In the genomic region with DNA sequence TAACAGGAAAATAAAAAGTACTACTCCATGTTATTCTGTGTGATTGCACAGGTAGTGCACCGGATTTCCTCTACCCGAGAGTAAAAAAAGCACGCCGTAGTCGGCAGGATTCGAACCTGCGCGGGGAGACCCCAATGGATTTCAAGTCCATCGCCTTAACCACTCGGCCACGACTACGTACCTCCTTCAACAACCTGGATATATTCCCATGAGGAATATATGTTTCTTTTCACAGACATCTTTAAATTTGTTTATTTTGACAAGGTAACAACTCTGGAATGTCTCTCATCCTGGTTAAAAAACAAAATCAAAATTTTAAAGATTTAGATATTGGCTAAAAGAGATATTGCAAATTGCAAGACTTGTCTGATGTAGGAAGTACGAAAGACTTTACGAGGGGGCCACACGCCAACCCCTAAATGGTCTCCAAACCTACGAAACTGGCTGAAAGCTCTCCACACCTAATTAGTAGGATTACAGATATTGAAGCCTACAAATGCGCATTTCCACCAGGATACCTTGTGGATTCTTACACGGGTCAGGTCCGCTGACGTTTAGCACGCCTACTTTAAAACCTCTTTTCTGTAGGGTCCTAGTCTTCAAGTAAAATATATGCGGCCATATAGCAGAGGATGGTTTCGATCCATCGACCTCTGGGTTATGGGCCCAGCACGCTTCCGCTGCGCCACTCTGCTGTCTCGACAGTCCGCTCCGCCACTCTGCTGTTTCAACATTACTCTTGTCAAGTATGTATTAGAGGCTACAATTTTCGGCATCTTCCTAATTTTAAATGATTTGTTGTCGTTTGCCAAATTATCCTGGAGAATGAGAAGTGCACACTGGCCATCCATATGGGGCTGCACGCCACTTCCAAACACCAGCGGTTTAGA, we compare ENCODE assay signal across 8 cellular contexts. TPM values are rescaled to one million over a fixed set of nuclear protein-coding genes. Genes with fewer than 3 reads are reported as not detected.
DNase-seq lines count a peak whose midpoint lies in the region; ATAC-seq, FAIRE-seq and TF ChIP-seq lines count a peak whose summit lies in the region.

No MANE protein-coding gene starts in this region.

- no peak for TF ChIP-seq POLR2A in GM12891 (IDR thresholded peaks at IDR 0.05; ENCODE audit: low read depth, low read length)

- H3K4me1 ChIP-seq in mesodermal cell (ENCODE audit: control insufficient read depth, insufficient read depth, low read length, poor library complexity, severe bottlenecking), result no peaks in the 10 kb centered on the region

- POLR2A ChIA-PET in activated CD8-positive, alpha-beta T cell treated with anti-CD3 and anti-CD28 coated beads, Interleukin-2, amount 10 ng/mL, durations not matched to agents 7 days and 5 days (lab: Charles Lee), result interaction anchor here (0.5 to 2.8 kb wide), 3 partner anchors 24 to 41 kb away, joined by 3 to 21 read pairs (median 3); a partner anchor contains a TSS

- no peak for TF ChIP-seq CTCF in GM20000 (IDR thresholded peaks at IDR 0.05; ENCODE audit: extremely low read depth, missing control alignments)

- peaks cover 4% of the 10 kb centered on the region for H3K36me3 Mint-ChIP-seq in activated CD8-positive, alpha-beta T cell treated with anti-CD3 and anti-CD28 coated beads, Interleukin-2, amount 10 ng/mL, durations not matched to agents 7 days and 5 days (ENCODE audit: low read depth)

- H3K27ac ChIP-seq in mesodermal cell (ENCODE audit: low read depth, low read length, severe bottlenecking), result peak overlapping the region; percentile 32

- H3K9me3 Mint-ChIP-seq in activated CD8-positive, alpha-beta T cell treated with anti-CD3 and anti-CD28 coated beads, Interleukin-2, amount 10 ng/mL, durations not matched to agents 7 days and 5 days (ENCODE audit: insufficient read depth), result no peaks in the 10 kb centered on the region

- no peaks in the 10 kb centered on the region for H3K36me3 ChIP-seq in mesodermal cell (ENCODE audit: control insufficient read depth, insufficient read depth, low read length)

- peak; percentile 43 for ATAC-seq in HG03432 (IDR thresholded peaks at IDR 0.05; ENCODE audit: unreplicated experiment)
- ATAC-seq in activated CD8-positive, alpha-beta T cell treated with anti-CD3 and anti-CD28 coated beads, Interleukin-2, amount 10 ng/mL, durations not matched to agents 7 days and 5 days, result peak; percentile 87

- DNase-seq in GM12891 (ENCODE audit: insufficient read length, low spot score), result no peak
- peak; percentile 68 for DNase-seq in NCI-H774 (lab: John Stamatoyannopoulos, UW)
- DNase-seq in activated CD8-positive, alpha-beta T cell treated with anti-CD3 and anti-CD28 coated beads, Interleukin-2, amount 10 ng/mL, durations not matched to agents 7 days and 5 days, result peak; percentile 89
- peak; percentile 77 for DNase-seq in effector CD8-positive, alpha-beta T cell (lab: John Stamatoyannopoulos, UW)
- DNase-seq in stimulated activated CD8-positive, alpha-beta memory T cell treated with anti-CD3 and anti-CD28 coated beads, Interleukin-15, amount 100 ng/mL, for 1 hour (ENCODE audit: low read depth), result peak; percentile 75
- no peak for DNase-seq in GM20000 (ENCODE audit: low spot score)

- H3K27ac Mint-ChIP-seq in activated CD8-positive, alpha-beta T cell treated with anti-CD3 and anti-CD28 coated beads, Interleukin-2, amount 10 ng/mL, durations not matched to agents 7 days and 5 days, result peak overlapping the region; percentile 89

- 0% methylated on average over 22 of the region's 34 CpGs for WGBS in mesodermal cell (ENCODE audit: insufficient coverage in 2 of 2), 2 experiments

- H3K9me3 ChIP-seq in mesodermal cell (ENCODE audit: control insufficient read depth, low read length), result no peaks in the 10 kb centered on the region

- CTCF ChIA-PET in activated CD8-positive, alpha-beta T cell treated with anti-CD3 and anti-CD28 coated beads, Interleukin-2, amount 10 ng/mL, durations not matched to agents 7 days and 5 days (lab: Charles Lee), result interaction anchor here (2.3 kb wide), 1 partner anchor 10 kb away, joined by 15 read pairs; no protein-coding TSS in a partner anchor

- H3K4me3 ChIP-seq in mesodermal cell (ENCODE audit: extremely low read depth, insufficient read depth, low read length, poor library complexity, severe bottlenecking), result peak overlapping the region; percentile 64

- H3K27me3 Mint-ChIP-seq in activated CD8-positive, alpha-beta T cell treated with anti-CD3 and anti-CD28 coated beads, Interleukin-2, amount 10 ng/mL, durations not matched to agents 7 days and 5 days (ENCODE audit: low read depth), result no peaks in the 10 kb centered on the region

- H3K4me3 Mint-ChIP-seq in activated CD8-positive, alpha-beta T cell treated with anti-CD3 and anti-CD28 coated beads, Interleukin-2, amount 10 ng/mL, durations not matched to agents 7 days and 5 days, result peak overlapping the region; percentile 84

- FAIRE-seq in GM12891 (lab: Jason Lieb, UNC), result peak; percentile 82

- peaks cover 49% of the 10 kb centered on the region for H3K4me1 Mint-ChIP-seq in activated CD8-positive, alpha-beta T cell treated with anti-CD3 and anti-CD28 coated beads, Interleukin-2, amount 10 ng/mL, durations not matched to agents 7 days and 5 days (ENCODE audit: low read depth)

TF ChIP-seq in GM12891, 5 proteins besides CTCF, POLR2A, EP300 and RAD21:
- TF ChIP-seq SPI1 (IDR thresholded peaks at IDR 0.05; ENCODE audit: low read depth, low read length), result 0 out of 2 replicates have a peak, but pooled peaks have one; percentile 11
- no peak for TF ChIP-seq PAX5 (IDR thresholded peaks at IDR 0.05; ENCODE audit: insufficient read depth, low read length, severe bottlenecking)
- no peak for TF ChIP-seq POLR2AphosphoS5 (IDR thresholded peaks at IDR 0.05; ENCODE audit: low read depth, low read length)
- peak; percentile 80; the same call in 1 of the 2 replicates for TF ChIP-seq POU2F2 (IDR thresholded peaks at IDR 0.05; ENCODE audit: low read depth, low read length)
- TF ChIP-seq TAF1 (IDR thresholded peaks at IDR 0.05; ENCODE audit: low read depth, low read length), result no peak

RNA-seq across cellular contexts. Expression of gene BTN3A2, which starts 52.3 kb away (rescaled TPM):
- polyA plus RNA-seq in GM12891 (2012; ENCODE audit: low read depth, missing spikeins), result 22.4 TPM
- 10 to 100 TPM; 69.0 to 78.3 TPM for total RNA-seq in activated CD8-positive, alpha-beta T cell treated with anti-CD3 and anti-CD28 coated beads, Interleukin-2, amount 10 ng/mL, durations not matched to agents 7 days and 5 days
- 2.3 TPM for polyA plus RNA-seq in mesodermal cell (2013, experiment 1 of 2)
- polyA plus RNA-seq in mesodermal cell (2013, experiment 2 of 2), result 2.6 TPM

Comparison
In these comparisons a context has a peak if more than half of its experiments do, and no peak if none do; other contexts are left out.
1. DNase-seq: peak in NCI-H774 (single experiment), activated CD8-positive, alpha-beta T cell treated with anti-CD3 and anti-CD28 coated beads, Interleukin-2, amount 10 ng/mL, durations not matched to agents 7 days and 5 days (single experiment), effector CD8-positive, alpha-beta T cell (single experiment) and stimulated activated CD8-positive, alpha-beta memory T cell treated with anti-CD3 and anti-CD28 coated beads, Interleukin-15, amount 100 ng/mL, for 1 hour (single experiment); none in GM12891 (single experiment) and GM20000 (single experiment).